19 cellular contexts compared by ENCODE assay signal in genomic region chr2:7987992-7988391, GRCh38.
DNase-seq lines count a peak whose midpoint lies in the region; ATAC-seq and TF ChIP-seq lines count a peak whose summit lies in the region.
"Had no signal": no experiment of that assay in that cellular context is flagged by ENCODE, and none has a peak within 500 bp of the region (broad histone marks: within the 10 kb centered on the region; RNA-seq: fewer than 3 reads in every experiment).

No MANE protein-coding gene starts in this region.

- DNase-seq in DMS53 (lab: John Stamatoyannopoulos, UW) (peak; percentile 2), DMS53 treated with DMSO at 0.1 percent for 48 hours (lab: John Stamatoyannopoulos, UW; ENCODE audit: unreplicated experiment) (no peak), LNCaP clone FGC (ENCODE audit: low read depth) (peak; percentile 15), left lobe of liver (ENCODE audit: low spot score) (peak; percentile 63), stomach (peak; percentile 31), occipital lobe (lab: John Stamatoyannopoulos, UW) (no peak), NCI-H1930 (lab: John Stamatoyannopoulos, UW) (no peak)
- DNase-seq: AML-193; Caco-2; CD4-positive, alpha-beta T cell; DMS79 treated with DMSO at 0.1 percent for 48 hours; GF-D8; HCEC 1CT; IMR-90 had no signal

- TF ChIP-seq POLR2A in stomach (IDR thresholded peaks at IDR 0.05): no peak

- no peak overlapping the region for H3K27ac ChIP-seq in stomach
- H3K27ac ChIP-seq: 22Rv1, A549, C4-2B, HL-60 had no signal

- intact Hi-C loops in stomach (cut with DNase I; ENCODE audit: low total_unique reads): no loop called here

- H3K4me3 ChIP-seq in LNCaP clone FGC (ENCODE audit: low read depth, low read length) (no peak overlapping the region), stomach (no peak overlapping the region)
- H3K4me3 ChIP-seq: A549, GM23338 had no signal

- ATAC-seq in left lobe of liver: peak; percentile 100
- ATAC-seq: A549, GM23338 had no signal

- TF ChIP-seq CTCF in LNCaP clone FGC (IDR thresholded peaks at IDR 0.05; ENCODE audit: control insufficient read depth, extremely low read depth, insufficient read depth): no peak
- TF ChIP-seq CTCF in stomach (IDR thresholded peaks at IDR 0.05): no peak

- H3K27me3 ChIP-seq in stomach: no peaks in the 10 kb centered on the region

- H3K4me1 ChIP-seq in stomach: peaks cover 0 to 15% (median 8%) of the 10 kb centered on the region in 4 donors
- H3K4me1 ChIP-seq: A549, Caco-2 had no signal

- H3K36me3 ChIP-seq in stomach: no peaks in the 10 kb centered on the region

- no peaks in the 10 kb centered on the region for H3K9me3 ChIP-seq in stomach
- H3K9me3 ChIP-seq: A549, Caco-2 had no signal

- no peak for TF ChIP-seq EP300 in stomach (IDR thresholded peaks at IDR 0.05)

Comparison
In these comparisons a context has a peak if more than half of its experiments do, and no peak if none do; other contexts are left out.
1. DNase-seq: peak in DMS53 (single experiment), LNCaP clone FGC (single experiment), left lobe of liver (single experiment) and stomach (single experiment); none in DMS53 treated with DMSO at 0.1 percent for 48 hours (single experiment), occipital lobe (single experiment) and NCI-H1930 (0 of 2).